Comparison of ENCODE assay signal across 2 cellular contexts in genomic region chr21:31162079-31162699, GRCh38.
TF ChIP-seq lines count a peak whose summit lies in the region.

No MANE protein-coding gene starts in this region.

TF ChIP-seq in SK-N-SH, 30 proteins besides CTCF, POLR2A, EP300 and RAD21:
- TF ChIP-seq USF2 (IDR thresholded peaks at IDR 0.05; ENCODE audit: borderline replicate concordance, low read depth, low read length), result no peak
- peak; percentile 56; the same call in 1 of the 2 replicates for TF ChIP-seq RCOR1 (IDR thresholded peaks at IDR 0.05; ENCODE audit: low read length)

TF ChIP-seq in SK-N-SH treated with all-trans-retinoic acid at 6 μM for 48 hours, 23 proteins besides CTCF, POLR2A, EP300 and RAD21:
- no peak for TF ChIP-seq TOX (CRISPR knock-in tag; IDR thresholded peaks at IDR 0.05; ENCODE audit: borderline replicate concordance)
- TF ChIP-seq BACH2 (CRISPR knock-in tag; IDR thresholded peaks at IDR 0.05; ENCODE audit: borderline replicate concordance), result no peak
- no peak for TF ChIP-seq PPARA (CRISPR knock-in tag; IDR thresholded peaks at IDR 0.05; ENCODE audit: borderline replicate concordance)
- no peak for TF ChIP-seq ZNF70 (CRISPR knock-in tag; IDR thresholded peaks at IDR 0.05)
- TF ChIP-seq RARB (CRISPR knock-in tag; IDR thresholded peaks at IDR 0.05), result no peak
- TF ChIP-seq ESRRG (CRISPR knock-in tag; IDR thresholded peaks at IDR 0.05), result no peak
- no peak for TF ChIP-seq SNAI2 (CRISPR knock-in tag; IDR thresholded peaks at IDR 0.05)
- no peak for TF ChIP-seq ZC3H10 (CRISPR knock-in tag; IDR thresholded peaks at IDR 0.05)
- TF ChIP-seq CSRNP3 (CRISPR knock-in tag; IDR thresholded peaks at IDR 0.05), result no peak
- no peak for TF ChIP-seq CSDC2 (CRISPR knock-in tag; IDR thresholded peaks at IDR 0.05)
- no peak for TF ChIP-seq ZNF8 (CRISPR knock-in tag; IDR thresholded peaks at IDR 0.05)
- no peak for TF ChIP-seq TSHZ2 (CRISPR knock-in tag; IDR thresholded peaks at IDR 0.05)
- no peak for TF ChIP-seq ZFP3 (CRISPR knock-in tag; IDR thresholded peaks at IDR 0.05)
- no peak for TF ChIP-seq OSR1 (CRISPR knock-in tag; IDR thresholded peaks at IDR 0.05)
- no peak for TF ChIP-seq ARNTL (CRISPR knock-in tag; IDR thresholded peaks at IDR 0.05; ENCODE audit: borderline replicate concordance, low read depth)
- no peak for TF ChIP-seq ZNF565 (CRISPR knock-in tag; conservative IDR thresholded peaks at IDR 0.05; ENCODE audit: low read depth)
